In genomic region chr3:126826693-126827092, GRCh38 we compare ENCODE assay signal across 15 cellular contexts.
DNase-seq lines count a peak whose midpoint lies in the region; ATAC-seq and TF ChIP-seq lines count a peak whose summit lies in the region.
"Had no signal": no experiment of that assay in that cellular context is flagged by ENCODE, and none has a peak within 500 bp of the region (broad histone marks: within the 10 kb centered on the region; RNA-seq: fewer than 3 reads in every experiment).

No MANE protein-coding gene starts in this region.

- H3K27me3 ChIP-seq in ACC112 (ENCODE audit: insufficient read depth, low read length) (no peaks in the 10 kb centered on the region), psoas muscle (ENCODE audit: insufficient read depth in 3 of 3, low read length in 2 of 3) (no peaks in the 10 kb centered on the region)
- H3K27me3 ChIP-seq: BLaER1 treated with 17β-estradiol and CSF1 and Interleukin-3, amounts not matched to agents 10 nM and 100 nM had no signal

- no peak for DNase-seq in Right ventricle myocardium superior
- DNase-seq in left ventricle myocardium superior, result peak; percentile 54
- peak; percentile 44 to 55 for DNase-seq in psoas muscle
- DNase-seq in stimulated activated naive B cell treated with anti-CD40 and anti-IgM and Interleukin-4, amounts not matched to agents 10 μg/mL and 1 μg/mL and 100 μg/mL, for 72 hours, result no peak
- no peak for DNase-seq in NCI-H1105 (lab: John Stamatoyannopoulos, UW)
- no peak for DNase-seq in NCI-H510A (lab: John Stamatoyannopoulos, UW)
- DNase-seq: 8988T; ACHN; CD4-positive, CD25-positive, alpha-beta regulatory T cell; DMS53; GF-D8; HFFc6 had no signal

- peaks cover 12% of the 10 kb centered on the region for H3K4me1 ChIP-seq in ACC112 (ENCODE audit: control insufficient read depth, insufficient read depth, low read length, unreplicated experiment)
- no peaks in the 10 kb centered on the region for H3K4me1 ChIP-seq in psoas muscle
- H3K4me1 ChIP-seq: HAP-1 had no signal

- H3K9me3 ChIP-seq in psoas muscle, result no peaks in the 10 kb centered on the region
- H3K9me3 ChIP-seq: HAP-1 had no signal

- no peak overlapping the region for H2AFZ ChIP-seq in ACC112 (ENCODE audit: low read length, unreplicated experiment)

- H3K4me1 Mint-ChIP-seq in stimulated activated naive B cell treated with anti-CD40 and anti-IgM and Interleukin-4, amounts not matched to agents 10 μg/mL and 1 μg/mL and 100 μg/mL, for 72 hours, result peaks cover 5 to 13% of the 10 kb centered on the region in 2 donors

- no peaks in the 10 kb centered on the region for H3K79me2 ChIP-seq in ACC112 (ENCODE audit: control insufficient read depth, insufficient read depth, low read length, unreplicated experiment)

- WGBS in psoas muscle, 3 donors, result 30 to 38% (median 32%) methylated on average over 2 of the region's 2 CpGs

- peak overlapping the region; percentile 67 for H3K27ac ChIP-seq in ACC112 (ENCODE audit: low read depth, low read length)
- peak overlapping the region; percentile 41 for H3K27ac ChIP-seq in psoas muscle
- H3K27ac ChIP-seq: BLaER1 treated with 17β-estradiol and CSF1 and Interleukin-3, amounts not matched to agents 10 nM and 100 nM had no signal

- no peaks in the 10 kb centered on the region for H3K27me3 Mint-ChIP-seq in stimulated activated naive B cell treated with anti-CD40 and anti-IgM and Interleukin-4, amounts not matched to agents 10 μg/mL and 1 μg/mL and 100 μg/mL, for 72 hours
- H3K27me3 Mint-ChIP-seq: CD4-positive, CD25-positive, alpha-beta regulatory T cell had no signal

- ATAC-seq in Right ventricle myocardium superior (ENCODE audit: poor library complexity), result peak; percentile 69
- peak; percentile 69 for ATAC-seq in left ventricle myocardium superior
- ATAC-seq in psoas muscle, result peak in 3 of 4 donors; percentile 11 to 45 (median 27)
- no peak for ATAC-seq in stimulated activated naive B cell treated with anti-CD40 and anti-IgM and Interleukin-4, amounts not matched to agents 10 μg/mL and 1 μg/mL and 100 μg/mL, for 72 hours (replicated peaks)

- H3K36me3 ChIP-seq in ACC112 (ENCODE audit: insufficient read depth, low read length), result no peaks in the 10 kb centered on the region
- H3K36me3 ChIP-seq in psoas muscle (ENCODE audit: insufficient read depth in 1 of 2, low read depth in 1 of 2), result no peaks in the 10 kb centered on the region
- H3K36me3 ChIP-seq: BLaER1 treated with 17β-estradiol and CSF1 and Interleukin-3, amounts not matched to agents 10 nM and 100 nM; HAP-1 had no signal

- H3K4me3 ChIP-seq in ACC112 (ENCODE audit: low read depth, low read length) (no peak overlapping the region), psoas muscle (no peak overlapping the region)
- H3K4me3 ChIP-seq: BLaER1 treated with 17β-estradiol and CSF1 and Interleukin-3, amounts not matched to agents 10 nM and 100 nM; HAP-1 had no signal

- H3K9me3 Mint-ChIP-seq in stimulated activated naive B cell treated with anti-CD40 and anti-IgM and Interleukin-4, amounts not matched to agents 10 μg/mL and 1 μg/mL and 100 μg/mL, for 72 hours, result peaks cover 0 to 1% of the 10 kb centered on the region in 2 donors
- H3K9me3 Mint-ChIP-seq: HFFc6 had no signal

- H3K36me3 Mint-ChIP-seq in stimulated activated naive B cell treated with anti-CD40 and anti-IgM and Interleukin-4, amounts not matched to agents 10 μg/mL and 1 μg/mL and 100 μg/mL, for 72 hours, result peaks cover 8 to 10% of the 10 kb centered on the region in 2 donors
- H3K36me3 Mint-ChIP-seq: CD4-positive, CD25-positive, alpha-beta regulatory T cell had no signal

- intact Hi-C loops in Right ventricle myocardium superior (cut with DNase I), result no loop called here
- intact Hi-C loops in left ventricle myocardium superior (cut with micrococcal nuclease), result no loop called here
- intact Hi-C loops in psoas muscle (cut with DNase I), result no loop called here

- TF ChIP-seq CTCF in psoas muscle (IDR thresholded peaks at IDR 0.05), result no peak

- H3K27ac Mint-ChIP-seq in stimulated activated naive B cell treated with anti-CD40 and anti-IgM and Interleukin-4, amounts not matched to agents 10 μg/mL and 1 μg/mL and 100 μg/mL, for 72 hours, result no peak overlapping the region
- H3K27ac Mint-ChIP-seq: CD4-positive, CD25-positive, alpha-beta regulatory T cell; HFFc6 had no signal

- no peak overlapping the region for H3K4me3 Mint-ChIP-seq in stimulated activated naive B cell treated with anti-CD40 and anti-IgM and Interleukin-4, amounts not matched to agents 10 μg/mL and 1 μg/mL and 100 μg/mL, for 72 hours
- H3K4me3 Mint-ChIP-seq: CD4-positive, CD25-positive, alpha-beta regulatory T cell; HFFc6 had no signal

Comparison
In these comparisons a context has a peak if more than half of its experiments do, and no peak if none do; other contexts are left out.
1. DNase-seq: peak in left ventricle myocardium superior (single experiment) and psoas muscle (2 of 2); none in Right ventricle myocardium superior (single experiment), stimulated activated naive B cell treated with anti-CD40 and anti-IgM and Interleukin-4, amounts not matched to agents 10 μg/mL and 1 μg/mL and 100 μg/mL, for 72 hours (single experiment), NCI-H1105 (single experiment) and NCI-H510A (single experiment).
2. ATAC-seq: peak in Right ventricle myocardium superior (single experiment), left ventricle myocardium superior (single experiment) and psoas muscle (3 of 4); none in stimulated activated naive B cell treated with anti-CD40 and anti-IgM and Interleukin-4, amounts not matched to agents 10 μg/mL and 1 μg/mL and 100 μg/mL, for 72 hours (0 of 2).